8 cellular contexts compared by ENCODE assay signal in the genomic region with DNA sequence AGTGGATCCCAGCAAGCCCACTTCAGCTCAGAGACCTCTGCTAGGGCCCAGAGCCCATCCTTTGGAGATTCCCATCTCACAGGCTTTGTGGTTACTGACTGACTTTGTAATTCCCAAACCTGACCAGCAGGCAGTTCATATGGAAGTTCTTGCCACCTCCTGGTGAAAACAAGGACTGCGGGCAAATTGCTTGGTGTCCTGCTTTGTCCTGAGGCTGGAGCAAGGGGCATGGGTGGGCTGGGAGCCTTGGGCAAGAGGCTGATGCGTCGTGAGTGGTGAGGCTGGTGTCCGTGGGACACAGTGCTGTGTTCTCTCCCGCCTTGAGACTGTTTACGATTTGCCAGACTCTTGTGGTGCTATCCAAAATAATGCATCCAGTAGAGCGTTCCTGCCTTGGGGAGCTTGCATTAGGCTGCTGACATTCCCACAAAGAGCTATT.
A peak's percentile ranks its signal among the peaks of the same experiment; 100 is the strongest.
DNase-seq lines count a peak whose midpoint lies in the region; ATAC-seq and TF ChIP-seq lines count a peak whose summit lies in the region.

No MANE protein-coding gene starts in this region.

- H3K9me3 ChIP-seq in esophagus squamous epithelium = no peaks in the 10 kb centered on the region
- H3K9me3 ChIP-seq in neutrophil = no peaks in the 10 kb centered on the region

- peak overlapping the region in 5 of 7 donors; percentile 89 to 96 (median 94) for H3K27ac Mint-ChIP-seq in CD14-positive monocyte

- ATAC-seq in HG03521 (IDR thresholded peaks at IDR 0.05; ENCODE audit: unreplicated experiment) = no peak

- no peak for TF ChIP-seq POLR2A in esophagus squamous epithelium (IDR thresholded peaks at IDR 0.05)

- peaks cover 8 to 25% (median 18%) of the 10 kb centered on the region in 3 donors for H3K27me3 Mint-ChIP-seq in CD14-positive monocyte (ENCODE audit: low read depth in 3 of 3)

- DNase-seq in CD14-positive monocyte (ENCODE audit: low spot score) (no peak), HuH-7.5 (ENCODE audit: low spot score) (peak; percentile 70), RKO (ENCODE audit: low spot score) (peak; percentile 82), esophagus squamous epithelium (lab: John Stamatoyannopoulos, UW) (no peak), NCI-H1436 treated with DMSO at 0.1 percent for 48 hours (lab: John Stamatoyannopoulos, UW) (no peak)
- DNase-seq in activated CD8-positive, alpha-beta memory T cell treated with anti-CD3 and anti-CD28 coated beads, Interleukin-2, amount 50 U/mL, for 4 hours = no peak

- H3K27me3 ChIP-seq in esophagus squamous epithelium (no peaks in the 10 kb centered on the region), neutrophil (no peaks in the 10 kb centered on the region)

- H3K36me3 ChIP-seq in esophagus squamous epithelium = no peaks in the 10 kb centered on the region
- H3K36me3 ChIP-seq in neutrophil = no peaks in the 10 kb centered on the region

- WGBS in esophagus squamous epithelium, 2 donors = 64 to 79% methylated on average over 6 to 7 of the region's 7 CpGs

- intact Hi-C loops in CD14-positive monocyte (cut with micrococcal nuclease) = loop anchor here (5.0 kb wide), 3 partner anchors 40 to 135 kb away; no protein-coding TSS in a partner anchor
- intact Hi-C loops in esophagus squamous epithelium (cut with DNase I) = loop anchor here (5.0 kb wide), 1 partner anchor 110 kb away; a partner anchor contains a TSS

- H3K4me3 ChIP-seq in esophagus squamous epithelium (no peak overlapping the region), neutrophil (ENCODE audit: low read depth in 1 of 2, low read length in 1 of 2) (no peak overlapping the region)

- H3K4me3 Mint-ChIP-seq in CD14-positive monocyte = no peak overlapping the region

- H3K4me1 ChIP-seq in esophagus squamous epithelium (peaks cover 70 to 82% (median 70%) of the 10 kb centered on the region in 3 donors), neutrophil (ENCODE audit: control insufficient read depth in 1 of 2, insufficient read depth in 1 of 2, low read depth in 1 of 2, low read length in 1 of 2) (peaks cover 75 to 78% of the 10 kb centered on the region in 2 experiments)

- peaks cover 55% of the 10 kb centered on the region for H3K4me1 Mint-ChIP-seq in CD14-positive monocyte

- H3K27ac ChIP-seq in esophagus squamous epithelium (peak overlapping the region; percentile 89 to 99 (median 94)), neutrophil (peak overlapping the region; percentile 92)

- H3K9me3 Mint-ChIP-seq in CD14-positive monocyte = no peaks in the 10 kb centered on the region

- TF ChIP-seq CTCF in CD14-positive monocyte (IDR thresholded peaks at IDR 0.05) (peak; percentile 81), esophagus squamous epithelium (IDR thresholded peaks at IDR 0.05) (peak in 5 of 6 experiments; percentile 50 to 85 (median 79)), neutrophil (IDR thresholded peaks at IDR 0.05) (peak; percentile 56)

- no peaks in the 10 kb centered on the region for H3K36me3 Mint-ChIP-seq in CD14-positive monocyte

Comparison
In these comparisons a context has a peak if more than half of its experiments do, and no peak if none do; other contexts are left out.
1. DNase-seq: peak in HuH-7.5 (single experiment) and RKO (single experiment); none in CD14-positive monocyte (single experiment), esophagus squamous epithelium (single experiment), NCI-H1436 treated with DMSO at 0.1 percent for 48 hours (single experiment) and activated CD8-positive, alpha-beta memory T cell treated with anti-CD3 and anti-CD28 coated beads, Interleukin-2, amount 50 U/mL, for 4 hours (single experiment).
2. Peak in every context shown above with its lines, with median percentiles within 50 percentile points of each other: CTCF ChIP-seq.